Comparison of ENCODE assay signal across 2 cellular contexts in the genomic region with DNA sequence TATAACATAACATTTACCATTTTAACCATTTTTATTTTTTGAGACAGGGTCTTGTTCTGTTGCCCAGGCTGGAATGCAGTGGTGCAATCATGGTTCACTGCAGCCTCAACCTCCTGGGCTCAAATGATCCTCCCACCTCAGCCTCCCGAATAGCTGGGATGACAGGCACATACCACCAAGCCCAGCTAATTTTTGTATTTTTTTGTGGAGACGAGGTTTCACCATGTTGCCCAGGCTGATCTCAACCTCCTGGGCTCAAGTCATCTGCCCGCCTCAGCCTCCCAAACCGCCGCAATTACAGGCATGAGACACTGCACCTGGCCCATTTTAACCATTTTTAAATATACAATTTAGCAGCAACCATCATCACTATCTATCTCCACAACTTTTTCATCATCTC. TPM values are rescaled to one million over a fixed set of nuclear protein-coding genes. Genes with fewer than 3 reads are reported as not detected.
"Had no signal": no experiment of that assay in that cellular context is flagged by ENCODE, and none has a peak within 500 bp of the region (broad histone marks: within the 10 kb centered on the region; RNA-seq: fewer than 3 reads in every experiment).

No MANE protein-coding gene starts in this region.

RNA-seq across cellular contexts. Expression of a gene that starts 5.4 kb away (rescaled TPM):
- total RNA-seq: T-helper 1 cell treated with Interleukin-12 subunit alpha and Interleukin-12 subunit beta and Interleukin-4 antibody, amounts not matched to agents 30 ng/mL and 1 ng/mL, for 36 hours; T-helper 2 cell treated with Interferon-gamma antibody and Interleukin-4, amounts not matched to agents 100 ng/mL and 5 ng/mL, for 36 hours had no signal
